In genomic region chr6:142692942-142693341, GRCh38 we compare ENCODE assay signal across 8 cellular contexts.
DNase-seq lines count a peak whose midpoint lies in the region; ATAC-seq and TF ChIP-seq lines count a peak whose summit lies in the region.

No MANE protein-coding gene starts in this region.

- no peak for ATAC-seq in GM19452 (IDR thresholded peaks at IDR 0.05; ENCODE audit: unreplicated experiment)

- DNase-seq in GM04503 (ENCODE audit: low read depth), result peak; percentile 51
- DNase-seq in HFF-Myc (ENCODE audit: extremely low read depth, low read depth), result peak; percentile 70
- DNase-seq in NCI-H2029 treated with DMSO at 0.1 percent for 48 hours (lab: John Stamatoyannopoulos, UW), result peak; percentile 12
- DNase-seq in activated CD4-positive, CD25-positive, alpha-beta regulatory T cell (lab: John Stamatoyannopoulos, UW), result peak; percentile 22 to 59 (median 38)
- DNase-seq in cardiac fibroblast (ENCODE audit: low read depth in 2 of 2), result peak; percentile 90 to 96
- peak; percentile 56 for DNase-seq in kidney glomerular epithelial cell (lab: John Stamatoyannopoulos, UW)
- DNase-seq in stimulated activated CD4-positive, alpha-beta T cell treated with anti-CD3 and anti-CD28 coated beads, Interleukin-1b, Interleukin-23, amount 100 ng/mL, for 48 hours, result peak; percentile 46

- TF ChIP-seq CTCF in HFF-Myc (IDR thresholded peaks at IDR 0.05; ENCODE audit: low read depth, low read length, missing control alignments) (peak; percentile 92), cardiac fibroblast (IDR thresholded peaks at IDR 0.05; ENCODE audit: low read depth, low read length) (peak; percentile 84)

- no peak overlapping the region for H3K4me3 ChIP-seq in HFF-Myc (replicated peaks; ENCODE audit: low read depth, low read length)
- no peak overlapping the region for H3K4me3 ChIP-seq in cardiac fibroblast (replicated peaks in 1 of 2; ENCODE audit: low read depth in 2 of 2, low read length in 2 of 2)

Comparison
In these comparisons a context has a peak if more than half of its experiments do, and no peak if none do; other contexts are left out.
1. DNase-seq: peak in every context shown above with its lines; median percentile 93 in cardiac fibroblast; 70 in HFF-Myc; 56 in kidney glomerular epithelial cell; 51 in GM04503; 46 in stimulated activated CD4-positive, alpha-beta T cell treated with anti-CD3 and anti-CD28 coated beads, Interleukin-1b, Interleukin-23, amount 100 ng/mL, for 48 hours; 38 in activated CD4-positive, CD25-positive, alpha-beta regulatory T cell; 12 in NCI-H2029 treated with DMSO at 0.1 percent for 48 hours.